ENCODE assay signal across 1 cellular context in genomic region chr21:38804617-38805281, GRCh38.
TF ChIP-seq lines count a peak whose summit lies in the region.

No MANE protein-coding gene starts in this region.

TF ChIP-seq in SK-N-SH treated with all-trans-retinoic acid at 6 μM for 48 hours, 23 proteins besides CTCF, POLR2A, EP300 and RAD21 (continued from another document):
- TF ChIP-seq POU6F1 (CRISPR knock-in tag; IDR thresholded peaks at IDR 0.05; ENCODE audit: borderline replicate concordance, low read depth): no peak
TF ChIP-seq in SK-N-SH treated with all-trans-retinoic acid at 6 μM for 48 hours: peak in this region for 0.
